ENCODE assay signal across 32 cellular contexts in genomic region chr13:30510811-30511371, GRCh38.
"Had no signal": no experiment of that assay in that cellular context is flagged by ENCODE, and none has a peak within 500 bp of the region (broad histone marks: within the 10 kb centered on the region; RNA-seq: fewer than 3 reads in every experiment).

No MANE protein-coding gene starts in this region.

- H3K27me3 Mint-ChIP-seq: activated CD4-positive, alpha-beta T cell treated with anti-CD3 and anti-CD28 coated beads for 36 hours; progenitor cell of endocrine pancreas; stimulated activated memory B cell treated with anti-CD40 and anti-IgM and Interleukin-4, amounts not matched to agents 10 μg/mL and 1 μg/mL and 100 μg/mL, for 72 hours; stimulated activated naive CD8-positive, alpha-beta T cell treated with anti-CD3 and anti-CD28 coated beads, Interleukin-15, amount 100 ng/mL, for 72 hours had no signal

- H3K36me3 ChIP-seq: cardiac muscle cell, esophagus muscularis mucosa, gastrocnemius medialis, ovary, right lobe of liver, thyroid gland, upper lobe of right lung had no signal

- ATAC-seq: activated CD4-positive, alpha-beta T cell treated with anti-CD3 and anti-CD28 coated beads for 36 hours; activated CD8-positive, alpha-beta memory T cell treated with anti-CD3 and anti-CD28 coated beads, Interleukin-2, amount 10 ng/mL, durations not matched to agents 7 days and 5 days; activated CD8-positive, alpha-beta T cell treated with anti-CD3 and anti-CD28 coated beads, Interleukin-2, amount 10 ng/mL, durations not matched to agents 7 days and 5 days; activated naive CD4-positive, alpha-beta T cell treated with anti-CD3 and anti-CD28 coated beads, Interleukin-2, amount 50 U/mL, for 72 hours; body of pancreas; gastrocnemius medialis; left cardiac atrium; left ventricle myocardium superior; mucosa of descending colon; natural killer cell treated with Interleukin-12 subunit alpha and Interleukin-12 subunit beta and Interleukin-15 and Interleukin-18, amount 100 ng/mL, for 72 hours; right lobe of liver; stimulated activated memory B cell treated with anti-CD40 and anti-IgM and Interleukin-4, amounts not matched to agents 10 μg/mL and 1 μg/mL and 100 μg/mL, for 72 hours; stimulated activated naive CD8-positive, alpha-beta T cell treated with anti-CD3 and anti-CD28 coated beads, Interleukin-15, amount 100 ng/mL, for 72 hours; upper lobe of right lung had no signal

- H3K4me1 ChIP-seq: body of pancreas, gastrocnemius medialis, right lobe of liver, thyroid gland, upper lobe of right lung had no signal

- H3K36me3 Mint-ChIP-seq: activated CD8-positive, alpha-beta memory T cell treated with anti-CD3 and anti-CD28 coated beads, Interleukin-2, amount 10 ng/mL, durations not matched to agents 7 days and 5 days; activated naive CD4-positive, alpha-beta T cell treated with anti-CD3 and anti-CD28 coated beads, Interleukin-2, amount 50 U/mL, for 72 hours; natural killer cell treated with Interleukin-12 subunit alpha and Interleukin-12 subunit beta and Interleukin-15 and Interleukin-18, amount 100 ng/mL, for 72 hours; stimulated activated memory B cell treated with anti-CD40 and anti-IgM and Interleukin-4, amounts not matched to agents 10 μg/mL and 1 μg/mL and 100 μg/mL, for 72 hours had no signal

- H3K9me3 Mint-ChIP-seq: activated naive CD4-positive, alpha-beta T cell treated with anti-CD3 and anti-CD28 coated beads, Interleukin-2, amount 50 U/mL, for 72 hours; activated T-helper 2 cell treated with anti-CD3 and anti-CD28 coated beads, Interferon-gamma antibody, Interleukin-2, Interleukin-4, amounts not matched to agents 10 μg/mL and 5 μg/mL and 100 μg/mL, durations not matched to agents 14 hours and 24 hours and 36 hours; natural killer cell treated with Interleukin-12 subunit alpha and Interleukin-12 subunit beta and Interleukin-15 and Interleukin-18, amount 100 ng/mL, for 72 hours; stimulated activated memory B cell treated with anti-CD40 and anti-IgM and Interleukin-4, amounts not matched to agents 10 μg/mL and 1 μg/mL and 100 μg/mL, for 72 hours; stimulated activated naive CD8-positive, alpha-beta T cell treated with anti-CD3 and anti-CD28 coated beads, Interleukin-15, amount 100 ng/mL, for 72 hours had no signal

- H3K27ac ChIP-seq: body of pancreas, cardiac muscle cell, coronary artery, dorsolateral prefrontal cortex, esophagus muscularis mucosa, gastrocnemius medialis, hepatocyte, ovary, right lobe of liver, skin epidermis, thyroid gland, upper lobe of right lung had no signal

- H3K4me3 Mint-ChIP-seq: activated CD4-positive, alpha-beta T cell treated with anti-CD3 and anti-CD28 coated beads for 36 hours; activated CD8-positive, alpha-beta memory T cell treated with anti-CD3 and anti-CD28 coated beads, Interleukin-2, amount 10 ng/mL, durations not matched to agents 7 days and 5 days; activated CD8-positive, alpha-beta T cell treated with anti-CD3 and anti-CD28 coated beads, Interleukin-2, amount 10 ng/mL, durations not matched to agents 7 days and 5 days; natural killer cell treated with Interleukin-12 subunit alpha and Interleukin-12 subunit beta and Interleukin-15 and Interleukin-18, amount 100 ng/mL, for 72 hours; stimulated activated memory B cell treated with anti-CD40 and anti-IgM and Interleukin-4, amounts not matched to agents 10 μg/mL and 1 μg/mL and 100 μg/mL, for 72 hours; stimulated activated naive CD8-positive, alpha-beta T cell treated with anti-CD3 and anti-CD28 coated beads, Interleukin-15, amount 100 ng/mL, for 72 hours had no signal

- H3K4me1 Mint-ChIP-seq: activated CD4-positive, alpha-beta T cell treated with anti-CD3 and anti-CD28 coated beads for 36 hours; activated CD8-positive, alpha-beta memory T cell treated with anti-CD3 and anti-CD28 coated beads, Interleukin-2, amount 10 ng/mL, durations not matched to agents 7 days and 5 days; stimulated activated memory B cell treated with anti-CD40 and anti-IgM and Interleukin-4, amounts not matched to agents 10 μg/mL and 1 μg/mL and 100 μg/mL, for 72 hours; stimulated activated naive CD8-positive, alpha-beta T cell treated with anti-CD3 and anti-CD28 coated beads, Interleukin-15, amount 100 ng/mL, for 72 hours had no signal

- DNase-seq: activated CD4-positive, alpha-beta T cell treated with anti-CD3 and anti-CD28 coated beads for 36 hours; activated CD4-positive, CD25-positive, alpha-beta regulatory T cell; activated CD8-positive, alpha-beta memory T cell treated with anti-CD3 and anti-CD28 coated beads, Interleukin-2, amount 10 ng/mL, durations not matched to agents 7 days and 5 days; activated CD8-positive, alpha-beta T cell treated with anti-CD3 and anti-CD28 coated beads, Interleukin-2, amount 10 ng/mL, durations not matched to agents 7 days and 5 days; activated T-cell treated with anti-CD3 and anti-CD28 coated beads, Interleukin-2, amount 50 U/mL, for 48 hours; anterior cingulate cortex; body of pancreas; cerebellar nuclear complex; dorsolateral prefrontal cortex; gastrocnemius medialis; left cardiac atrium; left ventricle myocardium superior; mucosa of descending colon; ovary; right lobe of liver; stimulated activated CD4-positive, alpha-beta T cell treated with anti-CD3 and anti-CD28 coated beads, Interleukin-1b, Interleukin-23, amount 100 ng/mL, for 48 hours; stimulated activated CD4-positive, alpha-beta T cell treated with anti-CD3 and anti-CD28 coated beads, Interleukin-4, amount 100 ng/mL, for 4 hours; stimulated activated CD8-positive, alpha-beta memory T cell treated with anti-CD3 and anti-CD28 coated beads, Interleukin-4, amount 100 ng/mL, for 48 hours; stimulated activated naive CD8-positive, alpha-beta T cell treated with anti-CD3 and anti-CD28 coated beads, Interleukin-15, amount 100 ng/mL, for 72 hours; substantia nigra; thyroid gland; upper lobe of right lung had no signal

- H3K9me3 ChIP-seq: body of pancreas, esophagus muscularis mucosa, gastrocnemius medialis, mucosa of descending colon, ovary, right lobe of liver, thyroid gland, upper lobe of right lung had no signal

- H3K4me3 ChIP-seq: body of pancreas, cardiac muscle cell, coronary artery, dorsolateral prefrontal cortex, esophagus muscularis mucosa, gastrocnemius medialis, hepatocyte, mucosa of descending colon, ovary, right lobe of liver, skin epidermis, thyroid gland, upper lobe of right lung had no signal

- H3K27ac Mint-ChIP-seq: activated CD4-positive, alpha-beta T cell treated with anti-CD3 and anti-CD28 coated beads for 36 hours; activated CD8-positive, alpha-beta memory T cell treated with anti-CD3 and anti-CD28 coated beads, Interleukin-2, amount 10 ng/mL, durations not matched to agents 7 days and 5 days; activated CD8-positive, alpha-beta T cell treated with anti-CD3 and anti-CD28 coated beads, Interleukin-2, amount 10 ng/mL, durations not matched to agents 7 days and 5 days; activated naive CD4-positive, alpha-beta T cell treated with anti-CD3 and anti-CD28 coated beads, Interleukin-2, amount 50 U/mL, for 72 hours; activated T-helper 2 cell treated with anti-CD3 and anti-CD28 coated beads, Interferon-gamma antibody, Interleukin-2, Interleukin-4, amounts not matched to agents 10 μg/mL and 5 μg/mL and 100 μg/mL, durations not matched to agents 14 hours and 24 hours and 36 hours; natural killer cell treated with Interleukin-12 subunit alpha and Interleukin-12 subunit beta and Interleukin-15 and Interleukin-18, amount 100 ng/mL, for 72 hours; progenitor cell of endocrine pancreas; stimulated activated memory B cell treated with anti-CD40 and anti-IgM and Interleukin-4, amounts not matched to agents 10 μg/mL and 1 μg/mL and 100 μg/mL, for 72 hours; stimulated activated naive CD8-positive, alpha-beta T cell treated with anti-CD3 and anti-CD28 coated beads, Interleukin-15, amount 100 ng/mL, for 72 hours had no signal
